Comparison of ENCODE assay signal across 1 cellular context in the genomic region with DNA sequence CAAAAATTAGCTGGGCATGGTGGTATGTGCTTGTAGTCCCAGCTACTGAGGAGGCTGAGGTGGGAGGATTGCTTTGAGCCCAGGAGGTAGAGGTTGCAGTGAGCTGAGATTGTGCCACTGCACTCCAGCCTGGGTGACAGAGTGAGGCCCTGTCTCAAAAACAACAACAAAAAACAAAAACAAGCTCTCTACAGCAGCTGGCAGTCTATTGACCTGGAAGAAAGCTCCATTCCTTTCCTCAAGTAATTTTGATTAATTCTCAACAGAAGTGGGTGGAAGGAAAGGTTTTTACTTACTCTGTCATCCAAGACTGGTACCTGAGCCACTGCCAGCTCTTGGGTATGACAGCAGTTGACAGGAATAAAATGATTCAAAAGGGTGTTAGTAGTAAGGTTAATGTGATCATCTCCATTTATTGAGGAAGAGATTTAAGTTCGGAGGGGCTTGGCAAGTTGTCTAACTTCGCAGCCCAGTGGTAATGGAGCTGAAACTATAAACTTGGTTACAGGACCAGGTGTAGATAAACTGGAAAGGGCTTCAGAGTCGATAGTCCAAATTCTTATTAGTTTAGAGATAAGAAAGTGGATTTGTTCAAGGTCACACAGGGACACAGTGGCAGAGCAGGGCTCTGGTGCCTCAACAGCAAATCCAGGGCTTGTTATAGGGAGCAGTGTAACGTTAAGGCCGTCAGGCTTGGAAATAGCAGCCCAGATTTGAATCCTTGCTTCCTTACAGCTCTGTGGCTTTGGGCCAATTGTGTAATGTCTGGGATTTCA.
TF ChIP-seq lines count a peak whose summit lies in the region.

No MANE protein-coding gene starts in this region.

TF ChIP-seq in HepG2, 621 proteins besides CTCF, POLR2A, EP300 and RAD21 (continued from another document and continues in another):
- TF ChIP-seq, protein P1, sequence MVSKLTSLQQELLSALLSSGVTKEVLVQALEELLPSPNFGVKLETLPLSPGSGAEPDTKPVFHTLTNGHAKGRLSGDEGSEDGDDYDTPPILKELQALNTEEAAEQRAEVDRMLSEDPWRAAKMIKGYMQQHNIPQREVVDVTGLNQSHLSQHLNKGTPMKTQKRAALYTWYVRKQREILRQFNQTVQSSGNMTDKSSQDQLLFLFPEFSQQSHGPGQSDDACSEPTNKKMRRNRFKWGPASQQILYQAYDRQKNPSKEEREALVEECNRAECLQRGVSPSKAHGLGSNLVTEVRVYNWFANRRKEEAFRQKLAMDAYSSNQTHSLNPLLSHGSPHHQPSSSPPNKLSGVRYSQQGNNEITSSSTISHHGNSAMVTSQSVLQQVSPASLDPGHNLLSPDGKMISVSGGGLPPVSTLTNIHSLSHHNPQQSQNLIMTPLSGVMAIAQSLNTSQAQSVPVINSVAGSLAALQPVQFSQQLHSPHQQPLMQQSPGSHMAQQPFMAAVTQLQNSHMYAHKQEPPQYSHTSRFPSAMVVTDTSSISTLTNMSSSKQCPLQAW (CRISPR knock-in tag; IDR thresholded peaks at IDR 0.05), result no peak
- TF ChIP-seq, protein P2, sequence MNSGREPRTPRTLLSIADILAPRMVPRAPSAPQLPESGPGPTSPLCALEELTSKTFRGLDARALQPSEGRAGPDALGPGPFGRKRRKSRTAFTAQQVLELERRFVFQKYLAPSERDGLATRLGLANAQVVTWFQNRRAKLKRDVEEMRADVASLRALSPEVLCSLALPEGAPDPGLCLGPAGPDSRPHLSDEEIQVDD (CRISPR knock-in tag; IDR thresholded peaks at IDR 0.05; ENCODE audit: borderline replicate concordance), result no peak
- TF ChIP-seq ZNF432 (CRISPR knock-in tag; IDR thresholded peaks at IDR 0.05; ENCODE audit: borderline replicate concordance) (no peak), ZNF747 (CRISPR knock-in tag; IDR thresholded peaks at IDR 0.05; ENCODE audit: borderline replicate concordance) (no peak), BRCA1 (CRISPR knock-in tag; IDR thresholded peaks at IDR 0.05) (0 out of 2 replicates have a peak, but pooled peaks have one; percentile 53), POGZ (CRISPR knock-in tag; IDR thresholded peaks at IDR 0.05) (peak; percentile 65), FOXM1 (CRISPR knock-in tag; IDR thresholded peaks at IDR 0.05) (no peak), SP140L (CRISPR knock-in tag; IDR thresholded peaks at IDR 0.05; ENCODE audit: borderline replicate concordance) (no peak), ZNF138 (CRISPR knock-in tag; IDR thresholded peaks at IDR 0.05; ENCODE audit: low read depth) (no peak), RARA (CRISPR knock-in tag; IDR thresholded peaks at IDR 0.05) (peak; percentile 15; the same call in 1 of the 2 replicates), ZNF160 (CRISPR knock-in tag; IDR thresholded peaks at IDR 0.05) (peak; percentile 85), RFX5 (IDR thresholded peaks at IDR 0.05; ENCODE audit: low read depth, low read length) (no peak), ISX (CRISPR knock-in tag; conservative IDR thresholded peaks at IDR 0.05) (no peak), RORA (CRISPR knock-in tag; IDR thresholded peaks at IDR 0.05) (no peak), NAIF1 (CRISPR knock-in tag; IDR thresholded peaks at IDR 0.05; ENCODE audit: borderline replicate concordance) (no peak), ZNF619 (CRISPR knock-in tag; IDR thresholded peaks at IDR 0.05) (no peak), ZNF251 (CRISPR knock-in tag; IDR thresholded peaks at IDR 0.05) (no peak), TEAD2 (CRISPR knock-in tag; IDR thresholded peaks at IDR 0.05) (no peak), POLR2AphosphoS5 (IDR thresholded peaks at IDR 0.05; ENCODE audit: low read depth, low read length) (no peak; the same call in 1 of the 2 replicates), MAFG (CRISPR knock-in tag; IDR thresholded peaks at IDR 0.05) (no peak), ZNF816 (CRISPR knock-in tag; IDR thresholded peaks at IDR 0.05; ENCODE audit: borderline replicate concordance) (no peak), SAFB2 (CRISPR knock-in tag; IDR thresholded peaks at IDR 0.05; ENCODE audit: borderline replicate concordance, low read depth) (no peak), ZEB1 (IDR thresholded peaks at IDR 0.05; ENCODE audit: insufficient replicate concordance, low read depth) (no peak), ZNF24 (IDR thresholded peaks at IDR 0.05) (no peak), ZNF772 (CRISPR knock-in tag; IDR thresholded peaks at IDR 0.05) (no peak), ZKSCAN8 (CRISPR knock-in tag; IDR thresholded peaks at IDR 0.05; ENCODE audit: borderline replicate concordance) (no peak), ONECUT2 (CRISPR knock-in tag; IDR thresholded peaks at IDR 0.05) (peak; percentile 81), SIX1 (CRISPR knock-in tag; IDR thresholded peaks at IDR 0.05; ENCODE audit: borderline replicate concordance) (0 out of 2 replicates have a peak, but pooled peaks have one; percentile 46), TOPORS (CRISPR knock-in tag; IDR thresholded peaks at IDR 0.05) (0 out of 2 replicates have a peak, but pooled peaks have one; percentile 59), ARNT2 (CRISPR knock-in tag; IDR thresholded peaks at IDR 0.05; ENCODE audit: low read depth) (no peak), KDM2A (CRISPR knock-in tag; IDR thresholded peaks at IDR 0.05; ENCODE audit: borderline replicate concordance, low read depth) (no peak; the same call in 1 of the 2 replicates), ZNF253 (CRISPR knock-in tag; IDR thresholded peaks at IDR 0.05; ENCODE audit: borderline replicate concordance) (no peak), NFIB (CRISPR knock-in tag; IDR thresholded peaks at IDR 0.05; ENCODE audit: borderline replicate concordance) (no peak), POLR2G (IDR thresholded peaks at IDR 0.05; ENCODE audit: low read depth, low read length) (peak; percentile 58), CBFB (CRISPR knock-in tag; IDR thresholded peaks at IDR 0.05) (no peak), PCBP2 (optimal IDR thresholded peaks at IDR 0.05; ENCODE audit: low read depth, low read length, poor library complexity, severe bottlenecking) (no peak)
- TF ChIP-seq, protein P3, sequence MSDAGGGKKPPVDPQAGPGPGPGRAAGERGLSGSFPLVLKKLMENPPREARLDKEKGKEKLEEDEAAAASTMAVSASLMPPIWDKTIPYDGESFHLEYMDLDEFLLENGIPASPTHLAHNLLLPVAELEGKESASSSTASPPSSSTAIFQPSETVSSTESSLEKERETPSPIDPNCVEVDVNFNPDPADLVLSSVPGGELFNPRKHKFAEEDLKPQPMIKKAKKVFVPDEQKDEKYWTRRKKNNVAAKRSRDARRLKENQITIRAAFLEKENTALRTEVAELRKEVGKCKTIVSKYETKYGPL (CRISPR knock-in tag; IDR thresholded peaks at IDR 0.05), result no peak
- TF ChIP-seq, protein P4, sequence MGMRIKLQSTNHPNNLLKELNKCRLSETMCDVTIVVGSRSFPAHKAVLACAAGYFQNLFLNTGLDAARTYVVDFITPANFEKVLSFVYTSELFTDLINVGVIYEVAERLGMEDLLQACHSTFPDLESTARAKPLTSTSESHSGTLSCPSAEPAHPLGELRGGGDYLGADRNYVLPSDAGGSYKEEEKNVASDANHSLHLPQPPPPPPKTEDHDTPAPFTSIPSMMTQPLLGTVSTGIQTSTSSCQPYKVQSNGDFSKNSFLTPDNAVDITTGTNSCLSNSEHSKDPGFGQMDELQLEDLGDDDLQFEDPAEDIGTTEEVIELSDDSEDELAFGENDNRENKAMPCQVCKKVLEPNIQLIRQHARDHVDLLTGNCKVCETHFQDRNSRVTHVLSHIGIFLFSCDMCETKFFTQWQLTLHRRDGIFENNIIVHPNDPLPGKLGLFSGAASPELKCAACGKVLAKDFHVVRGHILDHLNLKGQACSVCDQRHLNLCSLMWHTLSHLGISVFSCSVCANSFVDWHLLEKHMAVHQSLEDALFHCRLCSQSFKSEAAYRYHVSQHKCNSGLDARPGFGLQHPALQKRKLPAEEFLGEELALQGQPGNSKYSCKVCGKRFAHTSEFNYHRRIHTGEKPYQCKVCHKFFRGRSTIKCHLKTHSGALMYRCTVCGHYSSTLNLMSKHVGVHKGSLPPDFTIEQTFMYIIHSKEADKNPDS (CRISPR knock-in tag; IDR thresholded peaks at IDR 0.05), result no peak
- TF ChIP-seq, protein P5, sequence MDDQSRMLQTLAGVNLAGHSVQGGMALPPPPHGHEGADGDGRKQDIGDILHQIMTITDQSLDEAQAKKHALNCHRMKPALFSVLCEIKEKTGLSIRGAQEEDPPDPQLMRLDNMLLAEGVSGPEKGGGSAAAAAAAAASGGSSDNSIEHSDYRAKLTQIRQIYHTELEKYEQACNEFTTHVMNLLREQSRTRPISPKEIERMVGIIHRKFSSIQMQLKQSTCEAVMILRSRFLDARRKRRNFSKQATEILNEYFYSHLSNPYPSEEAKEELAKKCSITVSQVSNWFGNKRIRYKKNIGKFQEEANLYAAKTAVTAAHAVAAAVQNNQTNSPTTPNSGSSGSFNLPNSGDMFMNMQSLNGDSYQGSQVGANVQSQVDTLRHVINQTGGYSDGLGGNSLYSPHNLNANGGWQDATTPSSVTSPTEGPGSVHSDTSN (CRISPR knock-in tag; IDR thresholded peaks at IDR 0.05; ENCODE audit: borderline replicate concordance), result no peak
- TF ChIP-seq, protein P6, sequence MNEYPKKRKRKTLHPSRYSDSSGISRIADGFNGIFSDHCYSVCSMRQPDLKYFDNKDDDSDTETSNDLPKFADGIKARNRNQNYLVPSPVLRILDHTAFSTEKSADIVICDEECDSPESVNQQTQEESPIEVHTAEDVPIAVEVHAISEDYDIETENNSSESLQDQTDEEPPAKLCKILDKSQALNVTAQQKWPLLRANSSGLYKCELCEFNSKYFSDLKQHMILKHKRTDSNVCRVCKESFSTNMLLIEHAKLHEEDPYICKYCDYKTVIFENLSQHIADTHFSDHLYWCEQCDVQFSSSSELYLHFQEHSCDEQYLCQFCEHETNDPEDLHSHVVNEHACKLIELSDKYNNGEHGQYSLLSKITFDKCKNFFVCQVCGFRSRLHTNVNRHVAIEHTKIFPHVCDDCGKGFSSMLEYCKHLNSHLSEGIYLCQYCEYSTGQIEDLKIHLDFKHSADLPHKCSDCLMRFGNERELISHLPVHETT (CRISPR knock-in tag; conservative IDR thresholded peaks at IDR 0.05), result no peak
- TF ChIP-seq, protein P7, sequence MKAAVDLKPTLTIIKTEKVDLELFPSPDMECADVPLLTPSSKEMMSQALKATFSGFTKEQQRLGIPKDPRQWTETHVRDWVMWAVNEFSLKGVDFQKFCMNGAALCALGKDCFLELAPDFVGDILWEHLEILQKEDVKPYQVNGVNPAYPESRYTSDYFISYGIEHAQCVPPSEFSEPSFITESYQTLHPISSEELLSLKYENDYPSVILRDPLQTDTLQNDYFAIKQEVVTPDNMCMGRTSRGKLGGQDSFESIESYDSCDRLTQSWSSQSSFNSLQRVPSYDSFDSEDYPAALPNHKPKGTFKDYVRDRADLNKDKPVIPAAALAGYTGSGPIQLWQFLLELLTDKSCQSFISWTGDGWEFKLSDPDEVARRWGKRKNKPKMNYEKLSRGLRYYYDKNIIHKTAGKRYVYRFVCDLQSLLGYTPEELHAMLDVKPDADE (CRISPR knock-in tag; IDR thresholded peaks at IDR 0.05), result no peak
- TF ChIP-seq, protein P8, sequence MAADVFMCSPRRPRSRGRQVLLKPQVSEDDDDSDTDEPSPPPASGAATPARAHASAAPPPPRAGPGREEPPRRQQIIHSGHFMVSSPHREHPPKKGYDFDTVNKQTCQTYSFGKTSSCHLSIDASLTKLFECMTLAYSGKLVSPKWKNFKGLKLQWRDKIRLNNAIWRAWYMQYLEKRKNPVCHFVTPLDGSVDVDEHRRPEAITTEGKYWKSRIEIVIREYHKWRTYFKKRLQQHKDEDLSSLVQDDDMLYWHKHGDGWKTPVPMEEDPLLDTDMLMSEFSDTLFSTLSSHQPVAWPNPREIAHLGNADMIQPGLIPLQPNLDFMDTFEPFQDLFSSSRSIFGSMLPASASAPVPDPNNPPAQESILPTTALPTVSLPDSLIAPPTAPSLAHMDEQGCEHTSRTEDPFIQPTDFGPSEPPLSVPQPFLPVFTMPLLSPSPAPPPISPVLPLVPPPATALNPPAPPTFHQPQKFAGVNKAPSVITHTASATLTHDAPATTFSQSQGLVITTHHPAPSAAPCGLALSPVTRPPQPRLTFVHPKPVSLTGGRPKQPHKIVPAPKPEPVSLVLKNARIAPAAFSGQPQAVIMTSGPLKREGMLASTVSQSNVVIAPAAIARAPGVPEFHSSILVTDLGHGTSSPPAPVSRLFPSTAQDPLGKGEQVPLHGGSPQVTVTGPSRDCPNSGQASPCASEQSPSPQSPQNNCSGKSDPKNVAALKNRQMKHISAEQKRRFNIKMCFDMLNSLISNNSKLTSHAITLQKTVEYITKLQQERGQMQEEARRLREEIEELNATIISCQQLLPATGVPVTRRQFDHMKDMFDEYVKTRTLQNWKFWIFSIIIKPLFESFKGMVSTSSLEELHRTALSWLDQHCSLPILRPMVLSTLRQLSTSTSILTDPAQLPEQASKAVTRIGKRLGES (CRISPR knock-in tag; IDR thresholded peaks at IDR 0.05; ENCODE audit: borderline replicate concordance), result no peak
- TF ChIP-seq, protein P9, sequence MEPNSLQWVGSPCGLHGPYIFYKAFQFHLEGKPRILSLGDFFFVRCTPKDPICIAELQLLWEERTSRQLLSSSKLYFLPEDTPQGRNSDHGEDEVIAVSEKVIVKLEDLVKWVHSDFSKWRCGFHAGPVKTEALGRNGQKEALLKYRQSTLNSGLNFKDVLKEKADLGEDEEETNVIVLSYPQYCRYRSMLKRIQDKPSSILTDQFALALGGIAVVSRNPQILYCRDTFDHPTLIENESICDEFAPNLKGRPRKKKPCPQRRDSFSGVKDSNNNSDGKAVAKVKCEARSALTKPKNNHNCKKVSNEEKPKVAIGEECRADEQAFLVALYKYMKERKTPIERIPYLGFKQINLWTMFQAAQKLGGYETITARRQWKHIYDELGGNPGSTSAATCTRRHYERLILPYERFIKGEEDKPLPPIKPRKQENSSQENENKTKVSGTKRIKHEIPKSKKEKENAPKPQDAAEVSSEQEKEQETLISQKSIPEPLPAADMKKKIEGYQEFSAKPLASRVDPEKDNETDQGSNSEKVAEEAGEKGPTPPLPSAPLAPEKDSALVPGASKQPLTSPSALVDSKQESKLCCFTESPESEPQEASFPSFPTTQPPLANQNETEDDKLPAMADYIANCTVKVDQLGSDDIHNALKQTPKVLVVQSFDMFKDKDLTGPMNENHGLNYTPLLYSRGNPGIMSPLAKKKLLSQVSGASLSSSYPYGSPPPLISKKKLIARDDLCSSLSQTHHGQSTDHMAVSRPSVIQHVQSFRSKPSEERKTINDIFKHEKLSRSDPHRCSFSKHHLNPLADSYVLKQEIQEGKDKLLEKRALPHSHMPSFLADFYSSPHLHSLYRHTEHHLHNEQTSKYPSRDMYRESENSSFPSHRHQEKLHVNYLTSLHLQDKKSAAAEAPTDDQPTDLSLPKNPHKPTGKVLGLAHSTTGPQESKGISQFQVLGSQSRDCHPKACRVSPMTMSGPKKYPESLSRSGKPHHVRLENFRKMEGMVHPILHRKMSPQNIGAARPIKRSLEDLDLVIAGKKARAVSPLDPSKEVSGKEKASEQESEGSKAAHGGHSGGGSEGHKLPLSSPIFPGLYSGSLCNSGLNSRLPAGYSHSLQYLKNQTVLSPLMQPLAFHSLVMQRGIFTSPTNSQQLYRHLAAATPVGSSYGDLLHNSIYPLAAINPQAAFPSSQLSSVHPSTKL (CRISPR knock-in tag; IDR thresholded peaks at IDR 0.05), result peak; percentile 71
